8 cellular contexts compared by ENCODE assay signal in the genomic region with DNA sequence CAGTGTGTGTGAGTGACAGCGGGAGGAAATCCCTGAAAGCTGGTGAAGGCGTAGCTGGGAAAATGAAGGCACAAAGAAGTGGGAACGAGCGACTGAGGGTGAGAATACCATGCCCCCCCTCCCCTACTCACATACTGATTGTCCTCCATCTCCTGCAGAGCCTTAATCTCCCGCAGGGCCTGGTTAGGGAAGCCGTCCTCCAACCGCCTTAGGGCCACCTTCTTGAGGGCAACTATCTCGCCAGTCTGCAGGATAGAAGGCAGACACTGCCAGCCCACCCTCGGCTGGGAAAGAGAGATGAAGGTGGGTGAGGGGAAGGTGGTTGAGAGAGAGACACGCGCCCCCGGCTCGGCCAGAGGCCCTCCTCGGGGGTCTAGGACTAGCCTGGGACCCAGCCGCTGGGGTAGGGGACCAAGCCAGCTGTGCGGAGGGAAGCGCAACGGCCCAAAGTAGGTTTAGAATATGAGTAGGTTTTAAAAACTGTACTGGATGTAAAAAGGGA.
DNase-seq lines count a peak whose midpoint lies in the region; ATAC-seq and TF ChIP-seq lines count a peak whose summit lies in the region.

No MANE protein-coding gene starts in this region.

- H3K4me1 ChIP-seq in ACC112 (ENCODE audit: control insufficient read depth, insufficient read depth, low read length, unreplicated experiment) = peaks cover 4% of the 10 kb centered on the region
- peaks cover 13% of the 10 kb centered on the region for H3K4me1 ChIP-seq in mucosa of stomach (ENCODE audit: control insufficient read depth, insufficient read depth, low read length)

- H2AFZ ChIP-seq in ACC112 (ENCODE audit: low read length, unreplicated experiment) = peak overlapping the region; percentile 40

- ATAC-seq in central memory CD8-positive, alpha-beta T cell (replicated peaks; ENCODE audit: extremely low read depth, poor library complexity, severe bottlenecking) = no peak
- ATAC-seq in GM18502 (IDR thresholded peaks at IDR 0.05; ENCODE audit: poor library complexity, unreplicated experiment) (no peak), HG03097 (IDR thresholded peaks at IDR 0.05; ENCODE audit: low FRiP score, unreplicated experiment) (no peak)

- H3K4me3 ChIP-seq in ACC112 (ENCODE audit: low read depth, low read length) (peak overlapping the region; percentile 89), HL-60 (replicated peaks; ENCODE audit: insufficient read depth, low read length) (peak overlapping the region; percentile 64), mucosa of stomach (ENCODE audit: low read length) (peak overlapping the region; percentile 97)

- H3K27ac ChIP-seq in ACC112 (ENCODE audit: low read depth, low read length) = peak overlapping the region; percentile 50
- H3K27ac ChIP-seq in HL-60 (replicated peaks) = peak overlapping the region; percentile 76

- no peaks in the 10 kb centered on the region for H3K9me3 Mint-ChIP-seq in central memory CD8-positive, alpha-beta T cell

- TF ChIP-seq CTCF in HL-60 (IDR thresholded peaks at IDR 0.05; ENCODE audit: insufficient read depth, low read length) = no peak
- no peak for TF ChIP-seq CTCF in GM10248 (IDR thresholded peaks at IDR 0.05; ENCODE audit: control extremely low read depth, extremely low read depth, low read depth, missing control alignments)

- peak overlapping the region; percentile 73 for H3K4me3 Mint-ChIP-seq in central memory CD8-positive, alpha-beta T cell

- peak overlapping the region; percentile 61 for H3K9ac ChIP-seq in mucosa of stomach (ENCODE audit: low read length)

- peaks cover 17% of the 10 kb centered on the region for H3K36me3 Mint-ChIP-seq in central memory CD8-positive, alpha-beta T cell (ENCODE audit: insufficient read depth)

- H3K4me1 Mint-ChIP-seq in central memory CD8-positive, alpha-beta T cell = peaks cover 16% of the 10 kb centered on the region

- peak overlapping the region; percentile 91 for H3K27ac Mint-ChIP-seq in central memory CD8-positive, alpha-beta T cell (ENCODE audit: low read depth)

- POLR2A ChIA-PET in GM10248 (lab: Yijun Ruan, JAX) = no interaction called here

- H3K27me3 Mint-ChIP-seq in central memory CD8-positive, alpha-beta T cell = no peaks in the 10 kb centered on the region

- CTCF ChIA-PET in GM10248 (lab: Yijun Ruan, JAX) = no interaction called here

- DNase-seq in HL-60 (ENCODE audit: low read depth in 1 of 2, low spot score in 1 of 2) (no peak), GM10248 (ENCODE audit: extremely low spot score) (no peak), HK-2 (ENCODE audit: unreplicated experiment) (no peak)
- no peak for DNase-seq in central memory CD8-positive, alpha-beta T cell (ENCODE audit: low spot score in 2 of 2)

- H3K9me3 ChIP-seq in mucosa of stomach (ENCODE audit: control insufficient read depth, low read length) = no peaks in the 10 kb centered on the region

- H3K27me3 ChIP-seq in ACC112 (ENCODE audit: insufficient read depth, low read length) = no peaks in the 10 kb centered on the region
- H3K27me3 ChIP-seq in HL-60 (ENCODE audit: insufficient read depth, poor library complexity, severe bottlenecking) = no peaks in the 10 kb centered on the region
- H3K27me3 ChIP-seq in mucosa of stomach (ENCODE audit: control insufficient read depth, insufficient read depth, low read length) = no peaks in the 10 kb centered on the region

- H3K79me2 ChIP-seq in ACC112 (ENCODE audit: control insufficient read depth, insufficient read depth, low read length, unreplicated experiment) = no peaks in the 10 kb centered on the region

- H3K36me3 ChIP-seq in ACC112 (ENCODE audit: insufficient read depth, low read length) (no peaks in the 10 kb centered on the region), mucosa of stomach (ENCODE audit: control insufficient read depth, insufficient read depth, low read length) (no peaks in the 10 kb centered on the region)
